Comparison of ENCODE assay signal across 8 cellular contexts in genomic region chr6:159788757-159789376, GRCh38. TPM values are rescaled to one million over a fixed set of nuclear protein-coding genes. Genes with fewer than 3 reads are reported as not detected.
DNase-seq lines count a peak whose midpoint lies in the region; ATAC-seq lines count a peak whose summit lies in the region.

No MANE protein-coding gene starts in this region.

- no peaks in the 10 kb centered on the region for H3K9me3 Mint-ChIP-seq in CD8-positive, alpha-beta memory T cell

- CTCF ChIA-PET in CD8-positive, alpha-beta memory T cell (lab: Charles Lee), result interaction anchor here (0.8 to 1.3 kb wide), 7 partner anchors 14 to 322 kb away, joined by 3 to 6 read pairs (median 3); no protein-coding TSS in a partner anchor

- H3K36me3 Mint-ChIP-seq in CD8-positive, alpha-beta memory T cell, result peaks cover 0 to 74% (median 14%) of the 10 kb centered on the region in 3 donors

- peaks cover 50% of the 10 kb centered on the region for H3K4me1 ChIP-seq in CD8-positive, alpha-beta memory T cell (ENCODE audit: insufficient read depth, low read length)

- H3K27me3 ChIP-seq in CD8-positive, alpha-beta memory T cell (ENCODE audit: insufficient read depth, low read length, poor library complexity, severe bottlenecking), result no peaks in the 10 kb centered on the region
- no peaks in the 10 kb centered on the region for H3K27me3 ChIP-seq in layer of hippocampus (ENCODE audit: control insufficient read depth, insufficient read depth, low read length)

- peaks cover 51 to 73% (median 64%) of the 10 kb centered on the region in 3 donors for H3K4me1 Mint-ChIP-seq in CD8-positive, alpha-beta memory T cell

- peak overlapping the region; percentile 97 for H3K4me3 ChIP-seq in CD8-positive, alpha-beta memory T cell (ENCODE audit: low read length)

- H3K36me3 ChIP-seq in CD8-positive, alpha-beta memory T cell (ENCODE audit: insufficient read depth, low read length), result peaks cover 41% of the 10 kb centered on the region

- peak overlapping the region; percentile 51 to 99 (median 94) for H3K27ac Mint-ChIP-seq in CD8-positive, alpha-beta memory T cell

- peak in 4 of 5 donors; percentile 11 to 49 (median 22) for DNase-seq in CD8-positive, alpha-beta memory T cell
- peak; percentile 6 for DNase-seq in T follicular helper cell (ENCODE audit: low read depth)
- DNase-seq in caudate nucleus (lab: John Stamatoyannopoulos, UW), result peak in 2 of 61 donors; percentile 9 to 71
- peak in 2 of 3 experiments; percentile 3 to 18 for DNase-seq in stimulated activated CD4-positive, alpha-beta T cell treated with anti-CD3 and anti-CD28 coated beads, TNF-alpha, amount 100 ng/mL, for 4 hours (ENCODE audit: low read depth in 3 of 3)

- peak overlapping the region; percentile 95 for H3K27ac ChIP-seq in CD8-positive, alpha-beta memory T cell (ENCODE audit: low read depth, low read length)
- H3K27ac ChIP-seq in caudate nucleus (ENCODE audit: low read depth, low read length), result peak overlapping the region; percentile 100
- peak overlapping the region; percentile 100 for H3K27ac ChIP-seq in layer of hippocampus (ENCODE audit: low read depth, low read length)

- POLR2A ChIA-PET in CD8-positive, alpha-beta memory T cell (lab: Charles Lee), result interaction anchor here (0.7 to 4.5 kb wide), 6 partner anchors 26 to 96 kb away, joined by 3 to 84 read pairs (median 18); partner anchors contain the start of genes ACAT2, SOD2 and WTAP

- peak; percentile 1 for ATAC-seq in HG02642 (IDR thresholded peaks at IDR 0.05; ENCODE audit: poor library complexity, unreplicated experiment)
- no peak for ATAC-seq in HG02981 (IDR thresholded peaks at IDR 0.05; ENCODE audit: unreplicated experiment)
- ATAC-seq in HG03139 (IDR thresholded peaks at IDR 0.05; ENCODE audit: unreplicated experiment), result no peak

- H3K27me3 Mint-ChIP-seq in CD8-positive, alpha-beta memory T cell, result peaks cover 0 to 3% of the 10 kb centered on the region in 2 donors

- no peaks in the 10 kb centered on the region for H3K9me3 ChIP-seq in CD8-positive, alpha-beta memory T cell (ENCODE audit: low read length)

- peak overlapping the region; percentile 93 to 100 (median 98) for H3K4me3 Mint-ChIP-seq in CD8-positive, alpha-beta memory T cell

RNA-seq across cellular contexts. Expression of gene TCP1, which starts 0.5 kb away (rescaled TPM):
- 100 to 1,000 TPM; 589 to 617 TPM for total RNA-seq in CD8-positive, alpha-beta memory T cell
- polyA plus RNA-seq in CD8-positive, alpha-beta memory T cell, result 98.2 TPM

RNA-seq across cellular contexts. Expression of gene MRPL18, which starts 1.4 kb away (rescaled TPM):
- total RNA-seq in CD8-positive, alpha-beta memory T cell, result 100 to 1,000 TPM; 129 to 130 TPM
- polyA plus RNA-seq in CD8-positive, alpha-beta memory T cell, result 101 TPM

RNA-seq across cellular contexts. Expression of gene PNLDC1, which starts 11.2 kb away (rescaled TPM):
- total RNA-seq in CD8-positive, alpha-beta memory T cell, result under 1 TPM; 0.39 to 0.80 TPM
- not detected for polyA plus RNA-seq in CD8-positive, alpha-beta memory T cell

RNA-seq across cellular contexts. Expression of gene ACAT2, which starts 27.0 kb away (rescaled TPM):
- total RNA-seq in CD8-positive, alpha-beta memory T cell, result 10 to 100 TPM; 68.8 to 69.7 TPM
- polyA plus RNA-seq in CD8-positive, alpha-beta memory T cell, result 33.3 TPM
